Comparison of ENCODE assay signal across 1 cellular context in genomic region chr20:44207066-44207723, GRCh38.
TF ChIP-seq lines count a peak whose summit lies in the region.

No MANE protein-coding gene starts in this region.

TF ChIP-seq in HepG2, 621 proteins besides CTCF, POLR2A, EP300 and RAD21:
- TF ChIP-seq NR0B2 (CRISPR knock-in tag; IDR thresholded peaks at IDR 0.05): no peak
- TF ChIP-seq HDAC1 (CRISPR knock-in tag; IDR thresholded peaks at IDR 0.05): 0 out of 2 replicates have a peak, but pooled peaks have one; percentile 17
- no peak for TF ChIP-seq MLXIP (CRISPR knock-in tag; IDR thresholded peaks at IDR 0.05; ENCODE audit: borderline replicate concordance)
- TF ChIP-seq ZGPAT (CRISPR knock-in tag; IDR thresholded peaks at IDR 0.05): 0 out of 2 replicates have a peak, but pooled peaks have one; percentile 11
- TF ChIP-seq ZNF563 (CRISPR knock-in tag; IDR thresholded peaks at IDR 0.05): no peak
- 0 out of 2 replicates have a peak, but pooled peaks have one; percentile 13 for TF ChIP-seq KAT7 (CRISPR knock-in tag; IDR thresholded peaks at IDR 0.05; ENCODE audit: borderline replicate concordance)
- 0 out of 2 replicates have a peak, but pooled peaks have one; percentile 4 for TF ChIP-seq CREB1 (IDR thresholded peaks at IDR 0.05)
- TF ChIP-seq CREB1 (CRISPR knock-in tag; IDR thresholded peaks at IDR 0.05): no peak
- TF ChIP-seq FOSL2 (CRISPR knock-in tag; IDR thresholded peaks at IDR 0.05): no peak
- no peak for TF ChIP-seq TFE3 (CRISPR knock-in tag; IDR thresholded peaks at IDR 0.05)
- peak; percentile 37 for TF ChIP-seq RBFOX2 (IDR thresholded peaks at IDR 0.05; ENCODE audit: low read depth, low read length)
- TF ChIP-seq SRY (CRISPR knock-in tag; IDR thresholded peaks at IDR 0.05): no peak
- TF ChIP-seq RELA (CRISPR knock-in tag; IDR thresholded peaks at IDR 0.05): no peak
- no peak for TF ChIP-seq RAD51 (IDR thresholded peaks at IDR 0.05; ENCODE audit: borderline replicate concordance)
- no peak for TF ChIP-seq ZNF138 (CRISPR knock-in tag; IDR thresholded peaks at IDR 0.05; ENCODE audit: low read depth)
